8 cellular contexts compared by ENCODE assay signal in the genomic region with DNA sequence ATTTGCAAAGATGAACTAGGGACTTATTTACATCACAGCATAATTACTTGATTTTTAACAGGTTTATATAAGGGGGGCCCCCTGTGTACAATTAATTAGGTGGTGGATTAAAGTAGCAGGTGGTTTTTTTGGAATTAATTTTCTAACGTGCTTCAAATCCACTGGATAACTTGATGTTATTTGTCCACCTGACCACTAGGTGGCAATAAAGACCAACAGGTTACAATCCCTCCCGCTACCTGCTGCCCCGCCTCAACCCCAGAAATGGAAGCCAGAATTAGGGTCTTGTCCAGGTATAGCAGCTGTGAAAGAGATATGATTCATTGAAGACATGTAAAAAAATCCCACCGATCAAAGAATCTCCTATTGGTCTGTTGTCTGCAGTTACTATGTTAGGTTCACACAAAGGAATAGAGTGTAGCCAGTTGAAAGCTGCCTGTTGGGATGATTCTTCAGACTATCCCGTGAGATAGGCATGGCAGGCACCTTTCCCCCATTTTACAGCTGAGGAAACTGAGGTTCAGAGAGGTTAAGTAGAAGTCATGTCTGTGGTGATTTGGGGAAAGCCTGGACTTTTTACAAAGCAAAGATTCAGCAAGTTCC. TPM values are rescaled to one million over a fixed set of nuclear protein-coding genes. Genes with fewer than 3 reads are reported as not detected.
A peak's percentile ranks its signal among the peaks of the same experiment; 100 is the strongest.
DNase-seq lines count a peak whose midpoint lies in the region; ATAC-seq, FAIRE-seq and TF ChIP-seq lines count a peak whose summit lies in the region.

No MANE protein-coding gene starts in this region.

- TF ChIP-seq EP300 in tibial nerve (IDR thresholded peaks at IDR 0.05): no peak

- peak; percentile 39 for ATAC-seq in GM19043 (IDR thresholded peaks at IDR 0.05; ENCODE audit: low read depth, unreplicated experiment)

- H3K27ac ChIP-seq in kidney (ENCODE audit: low read depth in 2 of 2, low read length in 2 of 2): no peak overlapping the region
- no peak overlapping the region for H3K27ac ChIP-seq in tibial nerve

- 21 to 25% methylated on average over 5 of the region's 5 CpGs for WGBS in tibial nerve, 2 donors

- H3K4me1 ChIP-seq in kidney (ENCODE audit: control insufficient read depth in 1 of 2, insufficient read depth in 1 of 2, low read depth in 1 of 2, low read length in 2 of 2) (no peaks in the 10 kb centered on the region), tibial nerve (no peaks in the 10 kb centered on the region)

- intact Hi-C loops in kidney (cut with DNase I): loop anchor here (10.0 kb wide), 1 partner anchor 409 kb away; no protein-coding TSS in a partner anchor

- TF ChIP-seq POLR2A in tibial nerve (IDR thresholded peaks at IDR 0.05): no peak

- DNase-seq in D721Med (ENCODE audit: insufficient read length, low spot score) (no peak), HPDE6-E6E7 (ENCODE audit: extremely low spot score) (peak; percentile 54), NOMO-1 treated with DMSO at 0.1 percent for 48 hours (lab: John Stamatoyannopoulos, UW; ENCODE audit: unreplicated experiment) (peak; percentile 60), astrocyte of the hippocampus (ENCODE audit: low read depth, low spot score) (peak; percentile 58), kidney (no peak), tibial nerve (ENCODE audit: low spot score in 2 of 2) (peak in 1 of 2 donors; percentile 18)
- DNase-seq in effector CD8-positive, alpha-beta T cell (lab: John Stamatoyannopoulos, UW): no peak

- TF ChIP-seq CTCF in D721Med (IDR thresholded peaks at IDR 0.05; ENCODE audit: insufficient read depth, missing control alignments) (peak; percentile 81), kidney (IDR thresholded peaks at IDR 0.05; ENCODE audit: borderline replicate concordance, extremely low read depth, insufficient read depth) (peak; percentile 68), tibial nerve (IDR thresholded peaks at IDR 0.05) (peak; percentile 52 to 67 (median 57))

- no peaks in the 10 kb centered on the region for H3K9me3 ChIP-seq in kidney (ENCODE audit: control insufficient read depth in 1 of 2, low read length in 2 of 2)
- H3K9me3 ChIP-seq in tibial nerve: no peaks in the 10 kb centered on the region

- no peak overlapping the region for H3K9ac ChIP-seq in kidney (ENCODE audit: low read length in 2 of 2)

- H3K4me3 ChIP-seq in kidney (ENCODE audit: low read length in 2 of 2) (no peak overlapping the region), tibial nerve (no peak overlapping the region)

- H3K27me3 ChIP-seq in tibial nerve: peaks cover 0 to 6% of the 10 kb centered on the region in 2 donors

- FAIRE-seq in D721Med (lab: Jason Lieb, UNC) (peak; percentile 53), kidney (lab: Jason Lieb, UNC) (peak; percentile 8)

- H3K36me3 ChIP-seq in kidney (ENCODE audit: control insufficient read depth in 1 of 2, insufficient read depth in 2 of 2, low read length in 2 of 2): no peaks in the 10 kb centered on the region
- no peaks in the 10 kb centered on the region for H3K36me3 ChIP-seq in tibial nerve

RNA-seq across cellular contexts. Expression of a gene that starts 44.0 kb away (rescaled TPM):
- total RNA-seq in kidney (76.2 TPM), tibial nerve (10 to 100 TPM; 57.1 to 83.7 (median 64.3) TPM)
- polyA plus RNA-seq in kidney (ENCODE audit: insufficient read depth, low read depth, low replicate concordance): 46.5 TPM

Comparison
In these comparisons a context has a peak if more than half of its experiments do, and no peak if none do; other contexts are left out.
1. DNase-seq: peak in HPDE6-E6E7 (single experiment), NOMO-1 treated with DMSO at 0.1 percent for 48 hours (single experiment) and astrocyte of the hippocampus (single experiment); none in D721Med (single experiment), kidney (single experiment) and effector CD8-positive, alpha-beta T cell (single experiment).
2. Peak in every context shown above with its lines, with median percentiles within 50 percentile points of each other: CTCF ChIP-seq.